ENCODE assay signal across 1 cellular context in genomic region chr14:85852900-85853299, GRCh38.
TF ChIP-seq lines count a peak whose summit lies in the region.

No MANE protein-coding gene starts in this region.

TF ChIP-seq in H1, 55 proteins besides CTCF, POLR2A, EP300 and RAD21 (continued from another document):
- TF ChIP-seq CEBPB (IDR thresholded peaks at IDR 0.05; ENCODE audit: low read depth, low read length): peak; percentile 36; the same call in 1 of the 2 replicates
